Comparison of ENCODE assay signal across 9 cellular contexts in the genomic region with DNA sequence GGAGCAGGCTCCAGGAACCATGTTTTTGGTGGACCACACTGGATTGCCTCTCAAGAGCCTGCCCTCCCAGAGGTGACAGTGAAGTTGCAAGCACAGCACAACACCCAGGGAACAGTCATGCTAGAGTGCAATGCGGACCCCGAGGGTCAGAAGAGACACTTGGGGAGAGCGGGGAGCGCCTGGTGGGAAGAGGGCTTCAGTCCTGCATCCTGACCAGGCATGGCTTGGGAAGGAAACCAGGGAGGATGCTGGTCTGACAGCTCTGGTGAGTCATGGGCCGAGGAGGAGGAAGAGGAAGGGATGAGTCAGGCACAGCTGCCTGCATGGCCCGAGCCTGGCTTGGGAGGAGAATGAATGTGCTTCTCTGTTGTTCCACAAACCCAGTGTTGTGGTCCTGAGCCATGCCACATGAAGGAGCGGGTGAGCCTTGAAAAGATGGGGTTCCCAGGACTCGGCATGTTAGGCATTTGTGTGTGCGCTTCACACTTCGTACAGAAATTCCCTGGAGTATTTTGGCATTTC. TPM values are rescaled to one million over a fixed set of nuclear protein-coding genes. Genes with fewer than 3 reads are reported as not detected.
DNase-seq lines count a peak whose midpoint lies in the region; ATAC-seq, FAIRE-seq and TF ChIP-seq lines count a peak whose summit lies in the region.
"Had no signal": no experiment of that assay in that cellular context is flagged by ENCODE, and none has a peak within 500 bp of the region (broad histone marks: within the 10 kb centered on the region; RNA-seq: fewer than 3 reads in every experiment).

No MANE protein-coding gene starts in this region.

- DNase-seq in GM12891 (ENCODE audit: insufficient read length, low spot score) (no peak), RWPE1 (ENCODE audit: low spot score) (peak; percentile 98), adrenal gland (peak; percentile 85 to 96 (median 93)), right cardiac atrium (peak; percentile 84 to 89 (median 86)), retinal pigment epithelial cell (ENCODE audit: low read depth) (peak; percentile 79), retina (no peak)

- 22 to 31% (median 24%) methylated on average over 9 to 10 of the region's 10 CpGs for WGBS in adrenal gland, 4 donors
- WGBS in right cardiac atrium: 30% methylated on average over 10 of the region's 10 CpGs

- ATAC-seq in right cardiac atrium (peak; percentile 85 to 94), GM18873 (IDR thresholded peaks at IDR 0.05; ENCODE audit: low FRiP score, unreplicated experiment) (no peak), GM19324 (IDR thresholded peaks at IDR 0.05; ENCODE audit: low FRiP score, unreplicated experiment) (no peak)

- no peak overlapping the region for H3K4me3 ChIP-seq in adrenal gland
- H3K4me3 ChIP-seq in right cardiac atrium (ENCODE audit: low read length): no peak overlapping the region
- no peak overlapping the region for H3K4me3 ChIP-seq in retinal pigment epithelial cell (ENCODE audit: low read length)
- H3K4me3 ChIP-seq: SK-N-MC had no signal

- FAIRE-seq in GM12891 (lab: Jason Lieb, UNC): peak; percentile 74

- intact Hi-C loops in adrenal gland (cut with DNase I) (loop anchor here in 1 of 2 donors (5.0 kb wide), 1 partner anchor 41 kb away; no protein-coding TSS in a partner anchor), right cardiac atrium (cut with DNase I) (no loop called here)

- CTCF ChIA-PET in RWPE1 (lab: Yijun Ruan, JAX): interaction anchor here (2.2 kb wide), 1 partner anchor 11 kb away, joined by 7 read pairs; no protein-coding TSS in a partner anchor

- H3K27ac ChIP-seq in RWPE1 (peak overlapping the region; percentile 98), adrenal gland (peak overlapping the region; percentile 43 to 93 (median 84)), right cardiac atrium (ENCODE audit: low read length) (peak overlapping the region; percentile 94)
- H3K27ac ChIP-seq: SK-N-MC had no signal

- H3K9me3 ChIP-seq in adrenal gland (replicated peaks in 1 of 3) (no peaks in the 10 kb centered on the region), right cardiac atrium (ENCODE audit: control insufficient read depth, low read length) (no peaks in the 10 kb centered on the region)

- POLR2A ChIA-PET in RWPE1 (lab: Yijun Ruan, JAX; ENCODE audit: low non-redundant PET): interaction anchor here (0.6 kb wide), 1 partner anchor 41 kb away, joined by 3 read pairs; no protein-coding TSS in a partner anchor

- H3K36me3 ChIP-seq in adrenal gland (replicated peaks in 1 of 2): no peaks in the 10 kb centered on the region

- H3K4me1 ChIP-seq in adrenal gland (replicated peaks in 1 of 2): peaks cover 12 to 22% of the 10 kb centered on the region in 2 donors
- H3K4me1 ChIP-seq in right cardiac atrium (ENCODE audit: control insufficient read depth, insufficient read depth, low read length): peaks cover 25% of the 10 kb centered on the region

- no peak for TF ChIP-seq CTCF in RWPE1 (conservative IDR thresholded peaks at IDR 0.05; ENCODE audit: low read depth)
- no peak for TF ChIP-seq CTCF in adrenal gland (IDR thresholded peaks at IDR 0.05)
- no peak for TF ChIP-seq CTCF in retinal pigment epithelial cell (conservative IDR thresholded peaks at IDR 0.05; ENCODE audit: low read depth, low read length)

- no peaks in the 10 kb centered on the region for H3K27me3 ChIP-seq in adrenal gland
- H3K27me3 ChIP-seq in right cardiac atrium (ENCODE audit: control insufficient read depth, insufficient read depth): no peaks in the 10 kb centered on the region

- TF ChIP-seq POLR2A in GM12891 (IDR thresholded peaks at IDR 0.05; ENCODE audit: low read depth, low read length): no peak
- TF ChIP-seq POLR2A in adrenal gland (IDR thresholded peaks at IDR 0.05): no peak

TF ChIP-seq in GM12891, 5 proteins besides CTCF, POLR2A, EP300 and RAD21:
- TF ChIP-seq SPI1 (IDR thresholded peaks at IDR 0.05; ENCODE audit: low read depth, low read length): no peak
- TF ChIP-seq PAX5 (IDR thresholded peaks at IDR 0.05; ENCODE audit: insufficient read depth, low read length, severe bottlenecking): no peak

RNA-seq across cellular contexts. Expression of gene ANKRD2, which starts 29.5 kb away (rescaled TPM):
- not detected for polyA plus RNA-seq in GM12891 (2012; ENCODE audit: low read depth, missing spikeins)
- total RNA-seq in adrenal gland (1 to 10 TPM in 5 of 8 donors, under 1 TPM in 1, not detected in 2; 0.84 to 2.9 (median 2.5) TPM), right cardiac atrium (10 to 100 TPM in 3 of 4 donors, 1 to 10 TPM in 1; 9.9 to 19.3 (median 17.8) TPM)
- polyA plus RNA-seq in adrenal gland (under 1 TPM; 0.24 to 0.81 (median 0.72) TPM), right cardiac atrium (67.6 TPM)

RNA-seq across cellular contexts. Expression of gene HOGA1, which starts 41.1 kb away (rescaled TPM):
- 0.06 TPM for polyA plus RNA-seq in GM12891 (2012; ENCODE audit: low read depth, missing spikeins)
- total RNA-seq in adrenal gland (10 to 100 TPM in 6 of 8 donors, 1 to 10 TPM in 2; 8.0 to 30.8 (median 16.2) TPM), right cardiac atrium (10 to 100 TPM in 3 of 4 donors, 1 to 10 TPM in 1; 4.4 to 13.4 (median 11.7) TPM)
- polyA plus RNA-seq in adrenal gland (10 to 100 TPM in 2 of 3 donors, 1 to 10 TPM in 1; 3.2 to 13.6 (median 12.1) TPM), right cardiac atrium (15.0 TPM)

RNA-seq across cellular contexts. Expression of gene UBTD1, which starts 44.4 kb away (rescaled TPM):
- 0.82 TPM for polyA plus RNA-seq in GM12891 (2012; ENCODE audit: low read depth, missing spikeins)
- 10 to 100 TPM; 11.6 to 24.2 (median 13.4) TPM for total RNA-seq in adrenal gland
- polyA plus RNA-seq in adrenal gland: 10 to 100 TPM in 2 of 3 donors, 1 to 10 TPM in 1; 1.4 to 20.6 (median 17.4) TPM
- 10 to 100 TPM; 24.8 to 27.6 (median 25.8) TPM for total RNA-seq in right cardiac atrium
- polyA plus RNA-seq in right cardiac atrium: 42.1 TPM

RNA-seq across cellular contexts. Expression of gene MMS19, which starts 44.9 kb away (rescaled TPM):
- 49.1 TPM for polyA plus RNA-seq in GM12891 (2012; ENCODE audit: low read depth, missing spikeins)
- total RNA-seq in adrenal gland (100 to 1,000 TPM in 1 of 8 donors, 10 to 100 TPM in 7; 38.7 to 139 (median 58.6) TPM), right cardiac atrium (10 to 100 TPM; 32.8 to 40.0 (median 36.8) TPM)
- polyA plus RNA-seq in adrenal gland (10 to 100 TPM; 46.8 to 79.8 (median 68.4) TPM), right cardiac atrium (33.7 TPM)

RNA-seq across cellular contexts. Expression of gene C10orf62, which starts 46.4 kb away (rescaled TPM):
- not detected for polyA plus RNA-seq in GM12891 (2012; ENCODE audit: low read depth, missing spikeins)
- 1 to 10 TPM in 3 of 8 donors, under 1 TPM in 2, not detected in 3; 0.47 to 2.3 (median 1.1) TPM for total RNA-seq in adrenal gland
- polyA plus RNA-seq in adrenal gland: 1 to 10 TPM in 1 of 3 donors, under 1 TPM in 2; 0.26 to 1.3 (median 0.44) TPM
- under 1 TPM in 3 of 4 donors, not detected in 1; 0.25 to 0.76 (median 0.31) TPM for total RNA-seq in right cardiac atrium
- 0.20 TPM for polyA plus RNA-seq in right cardiac atrium

Comparison
In these comparisons a context has a peak if more than half of its experiments do, and no peak if none do; other contexts are left out.
1. DNase-seq: peak in RWPE1 (single experiment), adrenal gland (7 of 7), right cardiac atrium (3 of 3) and retinal pigment epithelial cell (single experiment); none in GM12891 (single experiment) and retina (single experiment).
2. ATAC-seq: peak in right cardiac atrium (2 of 2); none in GM18873 (single experiment) and GM19324 (single experiment).
3. Peak in every context shown above with its lines, with median percentiles within 50 percentile points of each other: H3K27ac ChIP-seq.